23 cellular contexts compared by ENCODE assay signal in the genomic region with DNA sequence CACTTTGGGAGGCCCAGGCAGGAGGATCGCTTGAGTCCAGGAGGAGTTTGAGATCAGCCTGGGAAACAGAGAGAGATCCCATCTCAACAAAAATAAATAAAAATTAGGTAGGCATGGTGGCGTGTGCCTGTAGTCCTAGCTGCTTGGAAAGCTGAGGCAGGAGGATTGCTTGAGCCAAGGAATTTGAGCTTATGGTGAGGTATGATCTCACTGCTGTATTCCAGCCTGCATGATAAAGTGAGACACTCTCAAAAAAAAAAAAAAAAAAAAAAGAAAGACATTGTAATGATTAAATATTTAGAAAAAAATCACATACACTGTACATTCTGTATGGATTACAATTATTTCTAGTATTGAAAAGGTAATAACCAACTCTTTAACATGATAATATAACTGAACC.
"Had no signal": no experiment of that assay in that cellular context is flagged by ENCODE, and none has a peak within 500 bp of the region (broad histone marks: within the 10 kb centered on the region; RNA-seq: fewer than 3 reads in every experiment).

No MANE protein-coding gene starts in this region.

- H3K27me3 Mint-ChIP-seq: natural killer cell treated with Interleukin-12 subunit alpha and Interleukin-12 subunit beta and Interleukin-15 and Interleukin-18, amount 100 ng/mL, for 72 hours had no signal

- ATAC-seq: foreskin keratinocyte; left colon; left ventricle myocardium superior; natural killer cell treated with Interleukin-12 subunit alpha and Interleukin-12 subunit beta and Interleukin-15 and Interleukin-18, amount 100 ng/mL, for 72 hours; right lobe of liver; stimulated activated effector memory CD8-positive, alpha-beta T cell treated with anti-CD3 and anti-CD28 coated beads, Interleukin-12 subunit alpha, Interleukin-12 subunit beta, amount 100 ng/mL, for 72 hours; stimulated activated naive CD8-positive, alpha-beta T cell treated with anti-CD3 and anti-CD28 coated beads, Interleukin-15, Interleukin-2, amounts not matched to agents 100 U/mL and 50 U/mL, for 24 hours had no signal

- H3K27me3 ChIP-seq: colonic mucosa, foreskin keratinocyte, right lobe of liver, suprapubic skin, thyroid gland, upper lobe of left lung, vagina had no signal

- H3K36me3 ChIP-seq: colonic mucosa, right lobe of liver, suprapubic skin, thyroid gland, upper lobe of left lung, vagina had no signal

- H3K4me1 ChIP-seq: colonic mucosa, foreskin keratinocyte, right lobe of liver, suprapubic skin, thyroid gland, upper lobe of left lung, vagina had no signal

- H3K4me3 ChIP-seq: colonic mucosa, lung, psoas muscle, right lobe of liver, suprapubic skin, thyroid gland, upper lobe of left lung, vagina had no signal

- H3K9me3 ChIP-seq: colonic mucosa, psoas muscle, right lobe of liver, suprapubic skin, thyroid gland, upper lobe of left lung, vagina had no signal

- H3K27ac Mint-ChIP-seq: immature natural killer cell; natural killer cell treated with Interleukin-12 subunit alpha and Interleukin-12 subunit beta and Interleukin-15 and Interleukin-18, amount 100 ng/mL, for 72 hours; stimulated activated effector memory CD8-positive, alpha-beta T cell treated with anti-CD3 and anti-CD28 coated beads, Interleukin-12 subunit alpha, Interleukin-12 subunit beta, amount 100 ng/mL, for 72 hours had no signal

- H3K27ac ChIP-seq: colonic mucosa, foreskin keratinocyte, psoas muscle, right lobe of liver, suprapubic skin, thyroid gland, upper lobe of left lung, vagina had no signal

- H3K4me3 Mint-ChIP-seq: immature natural killer cell; natural killer cell treated with Interleukin-12 subunit alpha and Interleukin-12 subunit beta and Interleukin-15 and Interleukin-18, amount 100 ng/mL, for 72 hours; stimulated activated effector memory CD8-positive, alpha-beta T cell treated with anti-CD3 and anti-CD28 coated beads, Interleukin-12 subunit alpha, Interleukin-12 subunit beta, amount 100 ng/mL, for 72 hours had no signal

- H3K4me1 Mint-ChIP-seq: immature natural killer cell; stimulated activated effector memory CD8-positive, alpha-beta T cell treated with anti-CD3 and anti-CD28 coated beads, Interleukin-12 subunit alpha, Interleukin-12 subunit beta, amount 100 ng/mL, for 72 hours had no signal

- H3K36me3 Mint-ChIP-seq: immature natural killer cell; natural killer cell treated with Interleukin-12 subunit alpha and Interleukin-12 subunit beta and Interleukin-15 and Interleukin-18, amount 100 ng/mL, for 72 hours; stimulated activated effector memory CD8-positive, alpha-beta T cell treated with anti-CD3 and anti-CD28 coated beads, Interleukin-12 subunit alpha, Interleukin-12 subunit beta, amount 100 ng/mL, for 72 hours had no signal

- DNase-seq: colonic mucosa; dermis blood vessel endothelial cell; erythroblast; foreskin keratinocyte; immature natural killer cell; kidney; left colon; left ventricle myocardium superior; mesenchymal stem cell; midbrain; psoas muscle; retina; right lobe of liver; stimulated activated CD4-positive, alpha-beta T cell treated with anti-CD3 and anti-CD28 coated beads, Interleukin-4, amount 100 ng/mL, for 1 hour; stimulated activated CD8-positive, alpha-beta memory T cell treated with anti-CD3 and anti-CD28 coated beads, Interleukin-4, amount 100 ng/mL, for 48 hours; stimulated activated naive CD8-positive, alpha-beta T cell treated with anti-CD3 and anti-CD28 coated beads, Interleukin-15, Interleukin-2, amounts not matched to agents 100 U/mL and 50 U/mL, for 24 hours; thyroid gland; upper lobe of left lung had no signal
